In the genomic region with DNA sequence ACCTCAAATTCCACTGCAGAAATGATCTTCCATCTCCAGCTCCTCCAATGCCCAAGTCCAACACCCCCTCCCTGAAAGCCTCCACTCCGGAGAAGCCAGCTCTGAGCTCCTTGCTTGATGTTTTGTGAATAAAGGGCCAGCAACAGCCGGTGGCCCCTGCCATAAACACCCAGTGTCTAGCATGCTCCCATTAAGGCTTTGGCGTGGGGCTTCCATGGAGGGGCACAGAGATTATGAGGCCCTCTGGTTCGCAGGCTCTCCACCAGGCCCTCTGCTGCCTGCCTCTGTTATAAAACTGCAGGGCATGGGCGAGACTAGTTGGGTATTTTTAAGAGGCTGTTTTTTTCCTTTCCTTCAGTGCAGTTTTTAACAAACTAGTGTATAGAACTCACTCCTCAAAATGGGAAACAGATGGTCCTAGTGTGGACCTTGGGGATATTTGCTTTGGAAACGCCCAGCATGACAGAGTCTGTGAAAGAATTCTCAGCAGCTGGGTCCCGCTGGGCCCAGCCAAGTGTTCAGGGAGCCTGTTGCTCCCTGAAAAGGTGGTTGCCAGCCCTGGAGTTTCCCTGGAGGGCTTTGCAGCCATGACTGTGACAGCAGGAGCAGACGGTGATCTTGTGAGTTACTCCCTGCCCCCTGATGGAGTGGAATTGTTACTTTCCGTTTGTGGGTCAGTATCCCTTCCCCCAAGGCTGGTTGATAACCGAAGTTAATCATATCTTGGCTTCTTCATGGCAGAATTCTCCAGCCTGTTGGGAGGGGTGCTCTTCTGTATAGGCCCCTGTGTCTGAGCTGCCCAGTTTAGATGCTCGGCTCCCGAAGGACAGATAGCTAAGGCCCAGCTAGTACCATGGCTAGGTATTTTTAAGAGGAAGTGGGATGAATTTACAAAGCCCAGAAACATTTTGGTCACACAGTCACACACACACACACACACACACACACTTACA, we compare ENCODE assay signal across 12 cellular contexts.
DNase-seq lines count a peak whose midpoint lies in the region; ATAC-seq and TF ChIP-seq lines count a peak whose summit lies in the region.
"Had no signal": no experiment of that assay in that cellular context is flagged by ENCODE, and none has a peak within 500 bp of the region (broad histone marks: within the 10 kb centered on the region; RNA-seq: fewer than 3 reads in every experiment).

No MANE protein-coding gene starts in this region.

- H3K4me3 ChIP-seq in BLaER1 = no peak overlapping the region
- H3K4me3 ChIP-seq in heart left ventricle = peak overlapping the region in 1 of 12 donors; percentile 10
- H3K4me3 ChIP-seq in brain microvascular endothelial cell (ENCODE audit: low read depth, low read length) = no peak overlapping the region

- H3K36me3 ChIP-seq in BLaER1 (no peaks in the 10 kb centered on the region), heart left ventricle (no peaks in the 10 kb centered on the region), brain microvascular endothelial cell (replicated peaks) (no peaks in the 10 kb centered on the region)

- in situ Hi-C loops in brain microvascular endothelial cell (cut with HindIII; ENCODE audit: low pct_ligation_motif_present, low sequenced_read_pairs) = no loop called here

- no peak overlapping the region for H3K9ac ChIP-seq in BLaER1

- H3K27ac ChIP-seq in BLaER1 (peak overlapping the region; percentile 73; the same call in 1 of the 2 replicates), heart left ventricle (peak overlapping the region; percentile 47 to 79 (median 70)), brain microvascular endothelial cell (no peak overlapping the region)

- H3K4me1 ChIP-seq in BLaER1 (peaks cover 28% of the 10 kb centered on the region), heart left ventricle (peaks cover 0 to 29% (median 8%) of the 10 kb centered on the region in 12 donors)

- H3K4me2 ChIP-seq in BLaER1 = peak overlapping the region; percentile 64

- H3K27ac Mint-ChIP-seq in progenitor cell of endocrine pancreas = peak overlapping the region; percentile 80
- H3K27ac Mint-ChIP-seq: activated CD4-positive, alpha-beta T cell treated with anti-CD3 and anti-CD28 coated beads for 36 hours had no signal

- H3K27me3 ChIP-seq in BLaER1 (no peaks in the 10 kb centered on the region), heart left ventricle (no peaks in the 10 kb centered on the region), brain microvascular endothelial cell (replicated peaks) (no peaks in the 10 kb centered on the region)

- peaks cover 21% of the 10 kb centered on the region for H3K4me1 Mint-ChIP-seq in progenitor cell of endocrine pancreas (ENCODE audit: low read depth)
- H3K4me1 Mint-ChIP-seq: activated CD4-positive, alpha-beta T cell treated with anti-CD3 and anti-CD28 coated beads for 36 hours had no signal

- ATAC-seq in heart left ventricle = peak; percentile 56 to 94 (median 90)
- ATAC-seq in GM19351 (IDR thresholded peaks at IDR 0.05; ENCODE audit: unreplicated experiment) = no peak
- ATAC-seq: activated CD4-positive, alpha-beta T cell treated with anti-CD3 and anti-CD28 coated beads for 36 hours had no signal

- no peak overlapping the region for H3K4me3 Mint-ChIP-seq in progenitor cell of endocrine pancreas (ENCODE audit: low read depth)
- H3K4me3 Mint-ChIP-seq: activated CD4-positive, alpha-beta T cell treated with anti-CD3 and anti-CD28 coated beads for 36 hours had no signal

- H4K20me1 ChIP-seq in BLaER1 = no peaks in the 10 kb centered on the region

- peaks cover 39% of the 10 kb centered on the region for H3K9me3 ChIP-seq in BLaER1
- H3K9me3 ChIP-seq in heart left ventricle = peaks cover 0 to 25% (median 11%) of the 10 kb centered on the region in 12 donors

- 66 to 71% (median 68%) methylated on average over 12 of the region's 12 CpGs for WGBS in heart left ventricle, 4 donors

- H3K9me3 Mint-ChIP-seq in progenitor cell of endocrine pancreas (ENCODE audit: low read depth) = peaks cover 14% of the 10 kb centered on the region

- no peak for TF ChIP-seq POLR2A in heart left ventricle (IDR thresholded peaks at IDR 0.05)

- H3K27me3 Mint-ChIP-seq in progenitor cell of endocrine pancreas = no peaks in the 10 kb centered on the region
- H3K27me3 Mint-ChIP-seq: activated CD4-positive, alpha-beta T cell treated with anti-CD3 and anti-CD28 coated beads for 36 hours had no signal

- no peaks in the 10 kb centered on the region for H3K36me3 Mint-ChIP-seq in progenitor cell of endocrine pancreas (ENCODE audit: insufficient read depth)

- TF ChIP-seq CTCF in heart left ventricle (IDR thresholded peaks at IDR 0.05) (no peak), progenitor cell of endocrine pancreas (IDR thresholded peaks at IDR 0.05; ENCODE audit: unreplicated experiment) (no peak), brain microvascular endothelial cell (IDR thresholded peaks at IDR 0.05; ENCODE audit: low read depth, low read length, missing control alignments) (no peak)

- peak; percentile 19 for DNase-seq in amniotic stem cell (lab: John Stamatoyannopoulos, UW)
- peak; percentile 45 to 84 (median 73) for DNase-seq in heart left ventricle
- DNase-seq in progenitor cell of endocrine pancreas (ENCODE audit: low spot score, unreplicated experiment) = no peak
- no peak for DNase-seq in brain microvascular endothelial cell
- no peak for DNase-seq in SIG-M5 treated with dmso at 0.1 percent for 504 hours (lab: John Stamatoyannopoulos, UW; ENCODE audit: unreplicated experiment)
- no peak for DNase-seq in activated T-cell treated with anti-CD3 and anti-CD28 coated beads for 4 hours
- DNase-seq: activated CD4-positive, alpha-beta T cell treated with anti-CD3 and anti-CD28 coated beads for 36 hours; activated naive CD4-positive, alpha-beta T cell; effector memory CD4-positive, alpha-beta T cell; NCI-H526 had no signal

- intact Hi-C loops in heart left ventricle (cut with DNase I) = no loop called here

Comparison
In these comparisons a context has a peak if more than half of its experiments do, and no peak if none do; other contexts are left out.
1. DNase-seq: peak in amniotic stem cell (single experiment) and heart left ventricle (5 of 5); none in progenitor cell of endocrine pancreas (single experiment), brain microvascular endothelial cell (single experiment), SIG-M5 treated with dmso at 0.1 percent for 504 hours (single experiment) and activated T-cell treated with anti-CD3 and anti-CD28 coated beads for 4 hours (single experiment).